13 cellular contexts compared by ENCODE assay signal in the genomic region with DNA sequence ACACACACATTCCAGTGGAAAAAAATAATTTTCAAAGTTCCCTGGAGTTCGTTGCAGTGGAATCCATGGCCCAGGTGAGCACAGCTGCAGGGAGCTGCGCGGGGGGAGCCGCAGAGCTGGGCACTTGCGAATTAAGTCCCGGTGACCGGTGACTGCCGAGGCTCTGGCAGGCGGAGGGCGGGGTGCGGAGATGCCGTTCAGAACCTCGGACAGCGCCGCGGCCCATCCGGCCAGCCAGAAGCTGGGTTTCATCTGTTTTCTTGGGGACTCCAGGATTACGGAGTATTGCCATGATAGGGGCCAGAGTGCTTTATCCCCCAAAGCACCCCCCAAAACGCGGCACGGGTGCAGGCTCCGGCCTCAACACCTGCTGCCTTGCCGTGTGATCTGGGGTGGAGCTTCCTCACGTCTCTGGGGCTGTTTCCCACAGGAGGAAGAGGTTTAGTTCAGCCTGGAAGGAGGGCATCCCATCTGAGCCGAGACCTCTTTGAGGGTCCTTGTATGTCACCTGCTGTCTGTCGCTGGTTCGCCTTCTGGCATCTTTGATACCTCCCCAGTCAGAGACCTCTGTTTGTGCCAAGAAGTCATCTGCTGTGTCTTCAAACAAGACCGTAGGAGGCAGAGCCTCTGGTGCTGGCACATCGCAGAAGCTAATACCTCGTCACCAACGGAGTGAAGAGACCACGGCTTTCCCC.
A peak's percentile ranks its signal among the peaks of the same experiment; 100 is the strongest.
DNase-seq lines count a peak whose midpoint lies in the region; ATAC-seq, FAIRE-seq and TF ChIP-seq lines count a peak whose summit lies in the region.
"Had no signal": no experiment of that assay in that cellular context is flagged by ENCODE, and none has a peak within 500 bp of the region (broad histone marks: within the 10 kb centered on the region; RNA-seq: fewer than 3 reads in every experiment).

No MANE protein-coding gene starts in this region.

- no peaks in the 10 kb centered on the region for H3K36me3 Mint-ChIP-seq in Caco-2 (ENCODE audit: insufficient read depth, unreplicated experiment)

- no peaks in the 10 kb centered on the region for H3K4me1 ChIP-seq in Caco-2
- no peaks in the 10 kb centered on the region; a peak in 1 of 5 replicates for H3K4me1 ChIP-seq in K562 (replicated peaks in 1 of 2; ENCODE audit: control insufficient read depth in 2 of 2, insufficient read depth in 2 of 2, low read length in 2 of 2)
- no peaks in the 10 kb centered on the region for H3K4me1 ChIP-seq in HepG2 (ENCODE audit: insufficient read depth, low read length)

- no peak overlapping the region for H3K27ac Mint-ChIP-seq in Caco-2 (ENCODE audit: unreplicated experiment)
- H3K27ac Mint-ChIP-seq: activated T-cell treated with anti-CD3 and anti-CD28 coated beads, Interleukin-2, amount 50 U/mL, for 72 hours; memory B cell; stimulated activated naive CD8-positive, alpha-beta T cell treated with anti-CD3 and anti-CD28 coated beads, Interleukin-15, Interleukin-2, amounts not matched to agents 100 ng/mL and 50 ng/mL, for 24 hours had no signal

- H3K4me3 ChIP-seq in Caco-2 (ENCODE audit: low read depth, low read length) (no peak overlapping the region), K562 (no peak overlapping the region), HepG2 (replicated peaks in 1 of 3; ENCODE audit: insufficient read depth in 1 of 3, low read depth in 2 of 3, low read length in 3 of 3) (no peak overlapping the region)

- H3K4me2 ChIP-seq in K562 (ENCODE audit: insufficient read depth, low read length) (no peak overlapping the region), HepG2 (ENCODE audit: low read depth, low read length) (no peak overlapping the region)

- ATAC-seq in K562: peak; percentile 79
- ATAC-seq in HepG2: peak; percentile 28; the same call in 1 of the 3 replicates
- no peak for ATAC-seq in GM21825 (IDR thresholded peaks at IDR 0.05; ENCODE audit: unreplicated experiment)
- ATAC-seq in HG03439 (IDR thresholded peaks at IDR 0.05; ENCODE audit: unreplicated experiment): no peak
- ATAC-seq in GM21515 (IDR thresholded peaks at IDR 0.05; ENCODE audit: unreplicated experiment): no peak
- ATAC-seq: activated T-cell treated with anti-CD3 and anti-CD28 coated beads, Interleukin-2, amount 50 U/mL, for 72 hours had no signal

- POLR2A ChIA-PET in Caco-2 (lab: Charles Lee): no interaction called here
- POLR2A ChIA-PET in K562 (lab: Yijun Ruan, JAX): interaction anchor here (0.7 to 1.3 kb wide), 2 partner anchors 17 to 33 kb away, joined by 3 to 6 read pairs; no protein-coding TSS in a partner anchor
- POLR2A ChIA-PET in HepG2 (lab: Yijun Ruan, JAX): no interaction called here

- H3K79me2 ChIP-seq in K562 (ENCODE audit: control insufficient read depth, insufficient read depth, low read length) (no peaks in the 10 kb centered on the region), HepG2 (ENCODE audit: insufficient read depth, low read length) (no peaks in the 10 kb centered on the region)

- TF ChIP-seq EP300 in K562 (IDR thresholded peaks at IDR 0.05; ENCODE audit: low read length) (no peak), HepG2 (IDR thresholded peaks at IDR 0.05; ENCODE audit: low read depth in 2 of 2, low read length in 2 of 2) (no peak), HepG2 (CRISPR knock-in tag; IDR thresholded peaks at IDR 0.05; ENCODE audit: borderline replicate concordance) (no peak)

- H3K9me3 ChIP-seq in Caco-2 (peaks cover 21% of the 10 kb centered on the region), K562 (replicated peaks; ENCODE audit: control insufficient read depth, insufficient read depth, low read depth, low read length) (no peaks in the 10 kb centered on the region), HepG2 (ENCODE audit: low read length) (0 out of 2 replicates have a peak, but pooled peaks cover 3% of the 10 kb centered on the region)

- FAIRE-seq in K562 (lab: Jason Lieb, UNC) (no peak), HepG2 (lab: Jason Lieb, UNC) (no peak)

- H3K4me3 Mint-ChIP-seq in Caco-2 (ENCODE audit: unreplicated experiment): no peak overlapping the region
- H3K4me3 Mint-ChIP-seq: activated T-cell treated with anti-CD3 and anti-CD28 coated beads, Interleukin-2, amount 50 U/mL, for 72 hours; memory B cell; stimulated activated naive CD8-positive, alpha-beta T cell treated with anti-CD3 and anti-CD28 coated beads, Interleukin-15, Interleukin-2, amounts not matched to agents 100 ng/mL and 50 ng/mL, for 24 hours had no signal

- H3K9me3 Mint-ChIP-seq in Caco-2 (ENCODE audit: unreplicated experiment): peaks cover 8% of the 10 kb centered on the region

- H3K9ac ChIP-seq in K562 (ENCODE audit: insufficient read depth in 1 of 2, low read depth in 2 of 2, low read length in 2 of 2) (no peak overlapping the region), HepG2 (ENCODE audit: insufficient read depth, low read depth, low read length) (no peak overlapping the region)

- H3K4me1 Mint-ChIP-seq in Caco-2 (ENCODE audit: low read depth, unreplicated experiment): no peaks in the 10 kb centered on the region
- H3K4me1 Mint-ChIP-seq: memory B cell had no signal

- peaks cover 57% of the 10 kb centered on the region for H3K27me3 Mint-ChIP-seq in Caco-2 (ENCODE audit: insufficient read depth, unreplicated experiment)

- no peak for TF ChIP-seq POLR2A in K562 (conservative IDR thresholded peaks at IDR 0.05)
- no peak for TF ChIP-seq POLR2A in HepG2 (IDR thresholded peaks at IDR 0.05; ENCODE audit: insufficient read depth in 1 of 2, low read depth in 2 of 2, low read length in 2 of 2)

- H2AFZ ChIP-seq in K562 (ENCODE audit: low read depth, low read length) (no peak overlapping the region), HepG2 (ENCODE audit: low read length) (no peak overlapping the region)

- intact Hi-C loops in Caco-2 (cut with micrococcal nuclease; ENCODE audit: unreplicated experiment) (loop anchor here (5.0 kb wide), 1 partner anchor 56 kb away; no protein-coding TSS in a partner anchor), K562 (cut with micrococcal nuclease) (no loop called here), HepG2 (cut with micrococcal nuclease; ENCODE audit: unreplicated experiment) (no loop called here)

- H3K27me3 ChIP-seq in Caco-2 (replicated peaks; ENCODE audit: control insufficient read depth, insufficient read depth, low read length): peaks cover 3% of the 10 kb centered on the region; the same call in 1 of the 2 replicates
- H3K27me3 ChIP-seq in K562 (ENCODE audit: control insufficient read depth in 2 of 2, insufficient read depth in 2 of 2, low read length in 2 of 2): peaks cover 3 to 72% of the 10 kb centered on the region in 2 experiments; a peak in 4 of 5 replicates
- H3K27me3 ChIP-seq in HepG2 (ENCODE audit: control insufficient read depth in 1 of 2, insufficient read depth in 2 of 2, low read length in 2 of 2): peaks cover 7 to 80% of the 10 kb centered on the region in 2 experiments; a peak in 4 of 5 replicates

- H3K9me1 ChIP-seq in K562 (ENCODE audit: control insufficient read depth, insufficient read depth, low read length): peaks cover 3% of the 10 kb centered on the region

- no peak overlapping the region for H3K27ac ChIP-seq in K562 (ENCODE audit: extremely low read depth, low read depth, low read length)
- H3K27ac ChIP-seq in HepG2 (ENCODE audit: extremely low read length, insufficient read depth, low read length): no peak overlapping the region

- H4K20me1 ChIP-seq in K562 (replicated peaks; ENCODE audit: control insufficient read depth, insufficient read depth, low read length) (no peaks in the 10 kb centered on the region; the same call in 1 of the 2 replicates), HepG2 (ENCODE audit: insufficient read depth, low read length) (peaks cover 21% of the 10 kb centered on the region; the same call in 1 of the 2 replicates)

- BruUV-seq in Caco-2 (replicated peaks; lab: Mats Ljungman, UMichigan): no TSS peak
- BruUV-seq in K562 (replicated peaks; lab: Mats Ljungman, UMichigan): no TSS peak
- BruUV-seq in HepG2 (replicated peaks; lab: Mats Ljungman, UMichigan): no TSS peak

- CTCF ChIA-PET in Caco-2 (lab: Charles Lee): no interaction called here
- CTCF ChIA-PET in K562 (lab: Yijun Ruan, JAX; ENCODE audit: low intra/inter-chr PET ratio): no interaction called here
- CTCF ChIA-PET in HepG2 (lab: Yijun Ruan, JAX; ENCODE audit: low intra/inter-chr PET ratio, low total read pairs): no interaction called here

- TF ChIP-seq RAD21 in K562 (CRISPR knock-in tag; conservative IDR thresholded peaks at IDR 0.05 in 1 of 2, IDR thresholded peaks at IDR 0.05 in 1 of 2) (no peak), HepG2 (CRISPR knock-in tag; IDR thresholded peaks at IDR 0.05) (no peak)

- H3K36me3 ChIP-seq in Caco-2 (ENCODE audit: control insufficient read depth, insufficient read depth, low read length) (no peaks in the 10 kb centered on the region), K562 (ENCODE audit: control insufficient read depth, insufficient read depth, low read length) (no peaks in the 10 kb centered on the region), HepG2 (replicated peaks in 1 of 2; ENCODE audit: control insufficient read depth in 1 of 2, insufficient read depth in 2 of 2, low read length in 2 of 2) (no peaks in the 10 kb centered on the region)

- in situ Hi-C loops in K562 (cut with MboI) (no loop called here), HepG2 (cut with HindIII; ENCODE audit: extremely low pct_ligation_motif_present, low pct_unique_long_range_greater_than_20kb) (no loop called here)

- under 1% methylated on average over 24 of the region's 32 CpGs for WGBS in K562 (ENCODE audit: insufficient coverage, low coverage, missing lambda C conversion rate)
- 17% methylated on average over 26 of the region's 32 CpGs for WGBS in HepG2 (ENCODE audit: low lambda C conversion rate)

- TF ChIP-seq CTCF in Caco-2 (IDR thresholded peaks at IDR 0.05; ENCODE audit: insufficient read depth in 1 of 2, low read depth in 1 of 2, low read length in 1 of 2, severe bottlenecking in 1 of 2, unreplicated experiment in 1 of 2): no peak
- no peak for TF ChIP-seq CTCF in K562 (IDR thresholded peaks at IDR 0.05 in 2 of 3, conservative IDR thresholded peaks at IDR 0.05 in 1 of 3; ENCODE audit: insufficient read depth in 2 of 3, low read depth in 1 of 3, low read length in 3 of 3)
- no peak for TF ChIP-seq CTCF in HepG2 (CRISPR knock-in tag; IDR thresholded peaks at IDR 0.05)

- DNase-seq in Caco-2: peak; percentile 49 to 78
- peak; percentile 36 for DNase-seq in HT-29 (ENCODE audit: low spot score)
- DNase-seq in K562 (ENCODE audit: extremely low read depth in 1 of 4, low spot score in 3 of 4): peak; percentile 48 to 82 (median 78)
- DNase-seq in HepG2 (ENCODE audit: low spot score): no peak
- DNase-seq in NCI-H1694 (lab: John Stamatoyannopoulos, UW): no peak
- DNase-seq: stimulated activated CD4-positive, alpha-beta T cell treated with anti-CD3 and anti-CD28 coated beads, Interleukin-12 subunit alpha, Interleukin-12 subunit beta, amount 100 ng/mL, for 4 hours; SW 1271 had no signal

TF ChIP-seq in K562, 482 proteins besides CTCF, POLR2A, EP300 and RAD21 (continues in another document):
- peak; percentile 94 for TF ChIP-seq EHMT2 (IDR thresholded peaks at IDR 0.05)

Comparison
In these comparisons a context has a peak if more than half of its experiments do, and no peak if none do; other contexts are left out.
1. DNase-seq: peak in Caco-2 (2 of 2), HT-29 (single experiment) and K562 (4 of 4); none in HepG2 (single experiment) and NCI-H1694 (single experiment).
2. ATAC-seq: peak in K562 (single experiment) and HepG2 (single experiment); none in GM21825 (single experiment), HG03439 (single experiment) and GM21515 (single experiment).